In genomic region chr7:100476108-100476780, GRCh38 we compare ENCODE assay signal across 8 cellular contexts. TPM values are rescaled to one million over a fixed set of nuclear protein-coding genes. Genes with fewer than 3 reads are reported as not detected.
A peak's percentile ranks its signal among the peaks of the same experiment; 100 is the strongest.
DNase-seq lines count a peak whose midpoint lies in the region; ATAC-seq and TF ChIP-seq lines count a peak whose summit lies in the region.

No MANE protein-coding gene starts in this region.

- TF ChIP-seq CTCF in ascending aorta (IDR thresholded peaks at IDR 0.05) = no peak
- TF ChIP-seq CTCF in lower lobe of right lung (IDR thresholded peaks at IDR 0.05) = no peak
- no peak for TF ChIP-seq CTCF in type B pancreatic cell (conservative IDR thresholded peaks at IDR 0.05)
- TF ChIP-seq CTCF in GM13976 (IDR thresholded peaks at IDR 0.05; ENCODE audit: borderline replicate concordance, control extremely low read depth, extremely low read depth, insufficient read depth, missing control alignments) = no peak

- intact Hi-C loops in ascending aorta (cut with DNase I) (no loop called here), lower lobe of right lung (cut with DNase I) (no loop called here)

- no peaks in the 10 kb centered on the region for H3K9me3 ChIP-seq in ascending aorta
- H3K9me3 ChIP-seq in lower lobe of right lung = no peaks in the 10 kb centered on the region

- H3K4me3 Mint-ChIP-seq in activated naive CD4-positive, alpha-beta T cell treated with anti-CD3 and anti-CD28 coated beads, Interleukin-2, amount 10 ng/mL, durations not matched to agents 7 days and 5 days = peak overlapping the region; percentile 90
- H3K4me3 Mint-ChIP-seq in type B pancreatic cell = peak overlapping the region; percentile 89

- peak overlapping the region; percentile 85 for H3K27ac Mint-ChIP-seq in activated naive CD4-positive, alpha-beta T cell treated with anti-CD3 and anti-CD28 coated beads, Interleukin-2, amount 10 ng/mL, durations not matched to agents 7 days and 5 days
- H3K27ac Mint-ChIP-seq in type B pancreatic cell = peak overlapping the region; percentile 75

- peaks cover 24 to 40% of the 10 kb centered on the region in 2 donors for H3K4me1 ChIP-seq in ascending aorta
- H3K4me1 ChIP-seq in lower lobe of right lung = peaks cover 52% of the 10 kb centered on the region

- H3K4me3 ChIP-seq in ascending aorta (peak overlapping the region; percentile 90 to 92), lower lobe of right lung (peak overlapping the region; percentile 82)

- H3K27me3 ChIP-seq in ascending aorta (no peaks in the 10 kb centered on the region), lower lobe of right lung (ENCODE audit: low read depth) (no peaks in the 10 kb centered on the region)

- peaks cover 10 to 14% of the 10 kb centered on the region in 2 donors for H3K36me3 ChIP-seq in ascending aorta
- H3K36me3 ChIP-seq in lower lobe of right lung = peaks cover 33% of the 10 kb centered on the region

- H3K9me3 Mint-ChIP-seq in activated naive CD4-positive, alpha-beta T cell treated with anti-CD3 and anti-CD28 coated beads, Interleukin-2, amount 10 ng/mL, durations not matched to agents 7 days and 5 days = no peaks in the 10 kb centered on the region
- H3K9me3 Mint-ChIP-seq in type B pancreatic cell = no peaks in the 10 kb centered on the region

- no peaks in the 10 kb centered on the region for H3K27me3 Mint-ChIP-seq in activated naive CD4-positive, alpha-beta T cell treated with anti-CD3 and anti-CD28 coated beads, Interleukin-2, amount 10 ng/mL, durations not matched to agents 7 days and 5 days
- no peaks in the 10 kb centered on the region for H3K27me3 Mint-ChIP-seq in type B pancreatic cell

- peaks cover 52% of the 10 kb centered on the region for H3K4me1 Mint-ChIP-seq in activated naive CD4-positive, alpha-beta T cell treated with anti-CD3 and anti-CD28 coated beads, Interleukin-2, amount 10 ng/mL, durations not matched to agents 7 days and 5 days
- H3K4me1 Mint-ChIP-seq in type B pancreatic cell (ENCODE audit: unreplicated experiment) = peaks cover 17% of the 10 kb centered on the region

- ATAC-seq in lower lobe of right lung = no peak

- DNase-seq in activated naive CD4-positive, alpha-beta T cell treated with anti-CD3 and anti-CD28 coated beads, Interleukin-2, amount 10 ng/mL, durations not matched to agents 7 days and 5 days = no peak
- DNase-seq in activated naive CD4-positive, alpha-beta T cell treated with anti-CD3 and anti-CD28 coated beads, Interleukin-2, amount 50 U/mL, for 16 hours = no peak
- DNase-seq in ascending aorta (ENCODE audit: low spot score in 2 of 2) (no peak), lower lobe of right lung (no peak), type B pancreatic cell (ENCODE audit: extremely low spot score, unreplicated experiment) (no peak), GM13976 (ENCODE audit: low spot score) (no peak), HK-2 (ENCODE audit: unreplicated experiment) (no peak)
- DNase-seq in stimulated activated CD8-positive, alpha-beta memory T cell treated with anti-CD3 and anti-CD28 coated beads, Interleukin-4, amount 100 ng/mL, for 48 hours = no peak

- CTCF ChIA-PET in activated naive CD4-positive, alpha-beta T cell treated with anti-CD3 and anti-CD28 coated beads, Interleukin-2, amount 10 ng/mL, durations not matched to agents 7 days and 5 days (lab: Charles Lee) = interaction anchor here (0.9 to 1.8 kb wide), 4 partner anchors 46 to 113 kb away, joined by 3 to 5 read pairs (median 3); partner anchors contain the start of gene MEPCE

- H3K27ac ChIP-seq in ascending aorta (peak overlapping the region; percentile 74 to 83), lower lobe of right lung (peak overlapping the region; percentile 24)

- in situ Hi-C loops in GM13976 (cut with MboI; ENCODE audit: low sequenced_read_pairs, unreplicated experiment) = no loop called here

- peaks cover 43% of the 10 kb centered on the region for H3K36me3 Mint-ChIP-seq in activated naive CD4-positive, alpha-beta T cell treated with anti-CD3 and anti-CD28 coated beads, Interleukin-2, amount 10 ng/mL, durations not matched to agents 7 days and 5 days
- H3K36me3 Mint-ChIP-seq in type B pancreatic cell = no peaks in the 10 kb centered on the region

RNA-seq across cellular contexts. Expression of gene TSC22D4, which starts 2.8 kb away (rescaled TPM):
- total RNA-seq in ascending aorta (68.2 TPM), lower lobe of right lung (53.6 TPM), type B pancreatic cell (ENCODE audit: low replicate concordance) (45.3 and 57.6 TPM in 2 replicates)

RNA-seq across cellular contexts. Expression of gene NYAP1, which starts 7.5 kb away (rescaled TPM):
- total RNA-seq in ascending aorta = 0.96 TPM
- total RNA-seq in lower lobe of right lung = 1.1 TPM
- 2.1 and 6.3 TPM in 2 replicates for total RNA-seq in type B pancreatic cell (ENCODE audit: low replicate concordance)

RNA-seq across cellular contexts. Expression of gene SPACDR, which starts 12.2 kb away (rescaled TPM):
- total RNA-seq in ascending aorta (not detected), lower lobe of right lung (1.7 TPM), type B pancreatic cell (ENCODE audit: low replicate concordance) (1.4 and 2.8 TPM in 2 replicates)

RNA-seq across cellular contexts. Expression of gene PPP1R35, which starts 39.9 kb away (rescaled TPM):
- total RNA-seq in ascending aorta (35.2 TPM), lower lobe of right lung (24.5 TPM), type B pancreatic cell (ENCODE audit: low replicate concordance) (31.4 and 33.8 TPM in 2 replicates)

RNA-seq across cellular contexts. Expression of gene MEPCE, which starts 46.6 kb away (rescaled TPM):
- total RNA-seq in ascending aorta (32.9 TPM), lower lobe of right lung (36.3 TPM), type B pancreatic cell (ENCODE audit: low replicate concordance) (27.5 and 36.6 TPM in 2 replicates)
